Comparison of ENCODE assay signal across 23 cellular contexts in the genomic region with DNA sequence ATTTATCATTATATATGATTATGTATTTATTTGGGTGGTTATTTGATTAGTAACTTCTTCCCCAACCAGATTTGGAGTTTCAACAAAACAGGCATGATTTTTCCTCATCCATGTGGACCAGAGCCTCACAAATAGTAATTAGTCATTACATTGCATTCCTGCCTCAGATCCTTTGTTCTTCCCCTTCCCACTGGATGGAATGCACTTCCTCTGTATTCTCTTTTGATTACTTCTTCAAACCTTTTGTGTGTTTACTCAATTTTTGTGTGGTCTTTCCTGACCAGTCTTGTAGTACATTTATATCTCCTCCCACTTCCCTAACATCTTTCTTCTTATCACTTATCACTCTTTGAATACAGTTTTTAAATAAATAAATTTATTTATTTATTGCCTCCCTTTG. TPM values are rescaled to one million over a fixed set of nuclear protein-coding genes. Genes with fewer than 3 reads are reported as not detected.
DNase-seq lines count a peak whose midpoint lies in the region; ATAC-seq, FAIRE-seq and TF ChIP-seq lines count a peak whose summit lies in the region.
"Had no signal": no experiment of that assay in that cellular context is flagged by ENCODE, and none has a peak within 500 bp of the region (broad histone marks: within the 10 kb centered on the region; RNA-seq: fewer than 3 reads in every experiment).

No MANE protein-coding gene starts in this region.

- FAIRE-seq in astrocyte (lab: Jason Lieb, UNC): peak; percentile 63
- FAIRE-seq: endometrium, GM19239, RCC 7860, TTC549 had no signal

- no peaks in the 10 kb centered on the region for H4K20me1 ChIP-seq in astrocyte (ENCODE audit: insufficient read depth, low read length)

- no peaks in the 10 kb centered on the region for H3K79me2 ChIP-seq in astrocyte (ENCODE audit: insufficient read depth, low read length)

- no peaks in the 10 kb centered on the region for H3K27me3 ChIP-seq in HUES48 (ENCODE audit: control insufficient read depth, insufficient read depth, low read length)
- no peaks in the 10 kb centered on the region for H3K27me3 ChIP-seq in astrocyte (ENCODE audit: insufficient read depth, low read length)
- no peaks in the 10 kb centered on the region for H3K27me3 ChIP-seq in effector memory CD4-positive, alpha-beta T cell (replicated peaks; ENCODE audit: control insufficient read depth, insufficient read depth, low read length, poor library complexity, severe bottlenecking)
- no peaks in the 10 kb centered on the region for H3K27me3 ChIP-seq in Peyer's patch
- H3K27me3 ChIP-seq: gastrocnemius medialis, ovary had no signal

- H3K36me3 Mint-ChIP-seq in astrocyte (ENCODE audit: low read depth, unreplicated experiment): peaks cover 4% of the 10 kb centered on the region
- H3K36me3 Mint-ChIP-seq: CD8-positive, alpha-beta memory T cell; type B pancreatic cell had no signal

- no peak for TF ChIP-seq POLR2A in Peyer's patch (IDR thresholded peaks at IDR 0.05)

- no peak overlapping the region for H2AFZ ChIP-seq in astrocyte (ENCODE audit: low read depth, low read length)

- intact Hi-C loops in left colon (cut with DNase I, micrococcal nuclease): no loop called here

- H3K4me3 ChIP-seq in AG10803 (ENCODE audit: low read length) (no peak overlapping the region), HUES48 (ENCODE audit: low read depth, low read length) (no peak overlapping the region), astrocyte (ENCODE audit: insufficient read depth, low read depth, low read length) (no peak overlapping the region), Peyer's patch (no peak overlapping the region)
- H3K4me3 ChIP-seq in effector memory CD4-positive, alpha-beta T cell (ENCODE audit: insufficient read depth, low read depth, low read length, poor library complexity, severe bottlenecking): no peak overlapping the region
- H3K4me3 ChIP-seq: gastrocnemius medialis, ovary had no signal

- H3K27ac Mint-ChIP-seq in astrocyte (ENCODE audit: unreplicated experiment): no peak overlapping the region
- H3K27ac Mint-ChIP-seq: CD8-positive, alpha-beta memory T cell; stimulated activated naive CD8-positive, alpha-beta T cell treated with anti-CD3 and anti-CD28 coated beads, Interleukin-15, Interleukin-2, amounts not matched to agents 100 ng/mL and 50 ng/mL, for 24 hours; type B pancreatic cell had no signal

- no peaks in the 10 kb centered on the region for H3K9me3 Mint-ChIP-seq in astrocyte (ENCODE audit: unreplicated experiment)
- H3K9me3 Mint-ChIP-seq: type B pancreatic cell had no signal

- H3K4me1 Mint-ChIP-seq in astrocyte (ENCODE audit: low read depth, unreplicated experiment): peaks cover 28% of the 10 kb centered on the region
- H3K4me1 Mint-ChIP-seq: CD8-positive, alpha-beta memory T cell had no signal

- no peak overlapping the region for H3K4me3 Mint-ChIP-seq in astrocyte (ENCODE audit: unreplicated experiment)
- H3K4me3 Mint-ChIP-seq: CD8-positive, alpha-beta memory T cell; stimulated activated naive CD8-positive, alpha-beta T cell treated with anti-CD3 and anti-CD28 coated beads, Interleukin-15, Interleukin-2, amounts not matched to agents 100 ng/mL and 50 ng/mL, for 24 hours; type B pancreatic cell had no signal

- H3K36me3 ChIP-seq in HUES48 (ENCODE audit: control insufficient read depth, insufficient read depth, low read length) (0 out of 2 replicates have a peak, but pooled peaks cover 4% of the 10 kb centered on the region), astrocyte (ENCODE audit: insufficient read depth, low read length) (no peaks in the 10 kb centered on the region), Peyer's patch (no peaks in the 10 kb centered on the region)
- no peaks in the 10 kb centered on the region for H3K36me3 ChIP-seq in effector memory CD4-positive, alpha-beta T cell (ENCODE audit: control insufficient read depth, insufficient read depth, low read length)
- H3K36me3 ChIP-seq: gastrocnemius medialis, ovary had no signal

- H3K9me3 ChIP-seq in HUES48 (ENCODE audit: control insufficient read depth, insufficient read depth, low read length) (no peaks in the 10 kb centered on the region), astrocyte (ENCODE audit: insufficient read depth, low read depth, low read length) (no peaks in the 10 kb centered on the region), Peyer's patch (no peaks in the 10 kb centered on the region)
- H3K9me3 ChIP-seq in effector memory CD4-positive, alpha-beta T cell (ENCODE audit: control insufficient read depth, low read length): no peaks in the 10 kb centered on the region
- H3K9me3 ChIP-seq: gastrocnemius medialis, ovary had no signal

- no peak overlapping the region for H3K4me2 ChIP-seq in astrocyte (ENCODE audit: low read length)

- no peak overlapping the region; the same call in 1 of the 2 replicates for H3K9ac ChIP-seq in HUES48 (ENCODE audit: low read depth, low read length)
- no peak overlapping the region for H3K9ac ChIP-seq in astrocyte (ENCODE audit: low read length)

- DNase-seq in AG10803 (ENCODE audit: low read depth): peak; percentile 4
- peak; percentile 65 for DNase-seq in astrocyte (ENCODE audit: low read depth)
- peak; percentile 37 for DNase-seq in iPS-NIHi11 (ENCODE audit: low spot score)
- DNase-seq in left colon: no peak
- DNase-seq in effector memory CD4-positive, alpha-beta T cell: no peak
- DNase-seq in Peyer's patch: no peak
- DNase-seq: activated CD4-positive, alpha-beta T cell treated with anti-CD3 and anti-CD28 coated beads for 48 hours; activated effector memory CD4-positive, alpha-beta T cell treated with anti-CD3 and anti-CD28 coated beads, Interleukin-2, amount 50 U/mL, for 16 hours; CD8-positive, alpha-beta memory T cell; gastrocnemius medialis; Kasumi-1; NCI-H1417; ovary; stimulated activated CD4-positive, alpha-beta T cell treated with anti-CD3 and anti-CD28 coated beads, Interleukin-1b, Interleukin-23, amount 100 ng/mL, for 48 hours; SW 1271 had no signal

- no peaks in the 10 kb centered on the region for H3K27me3 Mint-ChIP-seq in astrocyte (ENCODE audit: low read depth, unreplicated experiment)
- H3K27me3 Mint-ChIP-seq: CD8-positive, alpha-beta memory T cell; stimulated activated naive CD8-positive, alpha-beta T cell treated with anti-CD3 and anti-CD28 coated beads, Interleukin-15, Interleukin-2, amounts not matched to agents 100 ng/mL and 50 ng/mL, for 24 hours; type B pancreatic cell had no signal

- ATAC-seq in left colon (no peak), HG03025 (IDR thresholded peaks at IDR 0.05; ENCODE audit: low FRiP score, unreplicated experiment) (no peak)
- ATAC-seq: gastrocnemius medialis had no signal

- peak overlapping the region; percentile 44 for H3K27ac ChIP-seq in HUES48 (ENCODE audit: low read depth, low read length)
- no peak overlapping the region for H3K27ac ChIP-seq in astrocyte (ENCODE audit: low read depth, low read length)
- H3K27ac ChIP-seq in effector memory CD4-positive, alpha-beta T cell (ENCODE audit: insufficient read depth, low read length, poor library complexity, severe bottlenecking): no peak overlapping the region
- no peak overlapping the region for H3K27ac ChIP-seq in Peyer's patch
- H3K27ac ChIP-seq: gastrocnemius medialis, ovary had no signal

- TF ChIP-seq CTCF in AG10803 (conservative IDR thresholded peaks at IDR 0.05; ENCODE audit: low read length) (no peak), astrocyte (IDR thresholded peaks at IDR 0.05; ENCODE audit: insufficient read depth, low read depth, low read length) (no peak), Peyer's patch (IDR thresholded peaks at IDR 0.05) (no peak)

- H3K4me1 ChIP-seq in HUES48 (ENCODE audit: control insufficient read depth, insufficient read depth, low read length): peaks cover 32% of the 10 kb centered on the region
- H3K4me1 ChIP-seq in astrocyte (ENCODE audit: insufficient read depth, low read length): peaks cover 10% of the 10 kb centered on the region
- H3K4me1 ChIP-seq in effector memory CD4-positive, alpha-beta T cell (ENCODE audit: control insufficient read depth, insufficient read depth, low read length, poor library complexity, severe bottlenecking): no peaks in the 10 kb centered on the region
- no peaks in the 10 kb centered on the region for H3K4me1 ChIP-seq in Peyer's patch
- H3K4me1 ChIP-seq: gastrocnemius medialis had no signal

RNA-seq across cellular contexts. Expression of a gene that starts 15.5 kb away (rescaled TPM):
- total RNA-seq in astrocyte (24.0 and 33.2 TPM in 2 replicates), left colon (1 to 10 TPM in 1 of 2 donors, under 1 TPM in 1; 0.92 to 1.5 TPM), Peyer's patch (1 to 10 TPM; 1.4 to 4.1 (median 1.8) TPM)
- total RNA-seq: CD8-positive, alpha-beta memory T cell had no signal

Comparison
In these comparisons a context has a peak if more than half of its experiments do, and no peak if none do; other contexts are left out.
1. DNase-seq: peak in AG10803 (single experiment), astrocyte (single experiment) and iPS-NIHi11 (single experiment); none in left colon (0 of 2), effector memory CD4-positive, alpha-beta T cell (0 of 3) and Peyer's patch (0 of 3).